ENCODE assay signal across 17 cellular contexts in genomic region chr20:15185913-15186312, GRCh38.
A peak's percentile ranks its signal among the peaks of the same experiment; 100 is the strongest.
DNase-seq lines count a peak whose midpoint lies in the region; ATAC-seq and TF ChIP-seq lines count a peak whose summit lies in the region.
"Had no signal": no experiment of that assay in that cellular context is flagged by ENCODE, and none has a peak within 500 bp of the region (broad histone marks: within the 10 kb centered on the region; RNA-seq: fewer than 3 reads in every experiment).

No MANE protein-coding gene starts in this region.

- peak overlapping the region; percentile 89 for H3K27ac Mint-ChIP-seq in mesothelial cell of epicardium
- H3K27ac Mint-ChIP-seq: B cell; CD4-positive, alpha-beta T cell; HFFc6 had no signal

- DNase-seq in SK-N-SH, result no peak
- DNase-seq in HuH-7 (ENCODE audit: low spot score), result peak; percentile 8
- DNase-seq in mesothelial cell of epicardium (ENCODE audit: low spot score in 2 of 2, unreplicated experiment in 2 of 2), result no peak
- no peak for DNase-seq in occipital lobe (lab: John Stamatoyannopoulos, UW)
- no peak for DNase-seq in activated CD4-positive, CD25-positive, alpha-beta regulatory T cell treated with anti-CD3 and anti-CD28 coated beads, Interleukin-2, amount 50 U/mL, for 72 hours
- no peak for DNase-seq in left lobe of liver (ENCODE audit: low spot score)
- DNase-seq: 8988T; Caco-2; CD4-positive, alpha-beta T cell; GDM1; GOT3; H7; HFFc6 had no signal

- POLR2A ChIA-PET in SK-N-SH (lab: Yijun Ruan, JAX), result no interaction called here

- no peaks in the 10 kb centered on the region for H3K9me3 ChIP-seq in SK-N-SH
- H3K9me3 ChIP-seq: Caco-2 had no signal

- H3F3A ChIP-seq in SK-N-SH (replicated peaks; ENCODE audit: insufficient read depth), result no peaks in the 10 kb centered on the region

- H4K20me1 ChIP-seq in SK-N-SH (ENCODE audit: insufficient read depth), result no peaks in the 10 kb centered on the region

- H3K36me3 ChIP-seq in SK-N-SH (replicated peaks in 1 of 2; ENCODE audit: control insufficient read depth in 1 of 2, insufficient read depth in 2 of 2, low read length in 1 of 2), result no peaks in the 10 kb centered on the region

- TF ChIP-seq RAD21 in SK-N-SH (IDR thresholded peaks at IDR 0.05; ENCODE audit: low read length), result no peak

- no peaks in the 10 kb centered on the region for H3K79me2 ChIP-seq in SK-N-SH (ENCODE audit: insufficient read depth)

- H3K27me3 ChIP-seq in SK-N-SH (ENCODE audit: insufficient read depth), result no peaks in the 10 kb centered on the region

- no peak overlapping the region for H3K4me3 Mint-ChIP-seq in mesothelial cell of epicardium
- H3K4me3 Mint-ChIP-seq: B cell; CD4-positive, alpha-beta T cell; HFFc6 had no signal

- CTCF ChIA-PET in SK-N-SH (lab: Yijun Ruan, JAX), result no interaction called here

- H3K9me3 Mint-ChIP-seq in mesothelial cell of epicardium, result no peaks in the 10 kb centered on the region
- H3K9me3 Mint-ChIP-seq: CD4-positive, alpha-beta T cell had no signal

- no peak overlapping the region for H3K9ac ChIP-seq in SK-N-SH

- TF ChIP-seq EP300 in SK-N-SH (IDR thresholded peaks at IDR 0.05; ENCODE audit: borderline replicate concordance in 1 of 2, low read depth in 1 of 2, low read length in 1 of 2), result no peak

- H3K27me3 Mint-ChIP-seq in mesothelial cell of epicardium (ENCODE audit: low read depth), result no peaks in the 10 kb centered on the region
- H3K27me3 Mint-ChIP-seq: B cell; CD4-positive, alpha-beta T cell had no signal

- TF ChIP-seq CTCF in SK-N-SH (IDR thresholded peaks at IDR 0.05), result no peak
- no peak for TF ChIP-seq CTCF in mesothelial cell of epicardium (IDR thresholded peaks at IDR 0.05; ENCODE audit: unreplicated experiment)

- no peak overlapping the region for H3K4me3 ChIP-seq in SK-N-SH (ENCODE audit: low read depth in 2 of 2, low read length in 1 of 2)

- H3K36me3 Mint-ChIP-seq in mesothelial cell of epicardium, result no peaks in the 10 kb centered on the region

- 63% methylated on average over 2 of the region's 2 CpGs for WGBS in SK-N-SH (ENCODE audit: low lambda C conversion rate)

- no peaks in the 10 kb centered on the region for H3K4me1 ChIP-seq in SK-N-SH (ENCODE audit: control insufficient read depth in 1 of 2, insufficient read depth in 2 of 2, low read depth in 1 of 2, low read length in 1 of 2)
- H3K4me1 ChIP-seq: Caco-2 had no signal

- no peaks in the 10 kb centered on the region for H3K9me2 ChIP-seq in SK-N-SH

- no peak overlapping the region for H2AFZ ChIP-seq in SK-N-SH (ENCODE audit: low read depth)

- ATAC-seq in SK-N-SH treated with all-trans-retinoic acid at 6 μM for 48 hours (peak; percentile 25; the same call in 2 of the 3 replicates), left lobe of liver (no peak)
- ATAC-seq: HCT116 had no signal

- no peak overlapping the region for H3K4me2 ChIP-seq in SK-N-SH

- no peak overlapping the region for H3K27ac ChIP-seq in SK-N-SH (ENCODE audit: low read depth in 2 of 2, low read length in 1 of 2)
- H3K27ac ChIP-seq: C4-2B had no signal

- peaks cover 85% of the 10 kb centered on the region for H3K4me1 Mint-ChIP-seq in mesothelial cell of epicardium

TF ChIP-seq in SK-N-SH treated with all-trans-retinoic acid at 6 μM for 48 hours, 23 proteins besides CTCF, POLR2A, EP300 and RAD21:
- no peak for TF ChIP-seq SNAI2 (CRISPR knock-in tag; IDR thresholded peaks at IDR 0.05)
- TF ChIP-seq CREB5 (CRISPR knock-in tag; IDR thresholded peaks at IDR 0.05; ENCODE audit: low read depth), result no peak
TF ChIP-seq in SK-N-SH treated with all-trans-retinoic acid at 6 μM for 48 hours: peak in this region for 0.

TF ChIP-seq in SK-N-SH, 30 proteins besides CTCF, POLR2A, EP300 and RAD21:
- no peak for TF ChIP-seq SIN3A (IDR thresholded peaks at IDR 0.05; ENCODE audit: borderline replicate concordance, low read depth, low read length)
- TF ChIP-seq FOXM1 (IDR thresholded peaks at IDR 0.05; ENCODE audit: low read depth), result no peak
- TF ChIP-seq NFIC (IDR thresholded peaks at IDR 0.05; ENCODE audit: borderline replicate concordance), result no peak
- no peak for TF ChIP-seq FOXJ3 (CRISPR knock-in tag; IDR thresholded peaks at IDR 0.05)
- TF ChIP-seq TAF1 (IDR thresholded peaks at IDR 0.05; ENCODE audit: borderline replicate concordance, low read depth, low read length), result no peak
- TF ChIP-seq MXI1 (IDR thresholded peaks at IDR 0.05; ENCODE audit: low read depth, low read length), result no peak
- no peak for TF ChIP-seq POLR2AphosphoS5 (IDR thresholded peaks at IDR 0.05; ENCODE audit: low read depth, low read length)
- no peak for TF ChIP-seq EZH2phosphoT487 (IDR thresholded peaks at IDR 0.05; ENCODE audit: borderline replicate concordance, low read depth)
- no peak for TF ChIP-seq CHD2 (IDR thresholded peaks at IDR 0.05; ENCODE audit: low read length, partially characterized antibody)
- TF ChIP-seq ELF1 (IDR thresholded peaks at IDR 0.05), result no peak
- TF ChIP-seq MEF2A (IDR thresholded peaks at IDR 0.05; ENCODE audit: borderline replicate concordance, low read depth), result no peak
- TF ChIP-seq RCOR1 (IDR thresholded peaks at IDR 0.05; ENCODE audit: low read length), result no peak
- TF ChIP-seq GABPA (IDR thresholded peaks at IDR 0.05; ENCODE audit: low read depth), result no peak
- no peak for TF ChIP-seq YY1 (IDR thresholded peaks at IDR 0.05; ENCODE audit: low read depth)
- TF ChIP-seq PBX3 (IDR thresholded peaks at IDR 0.05), result no peak
- no peak for TF ChIP-seq IRF3 (IDR thresholded peaks at IDR 0.05; ENCODE audit: low read depth, low read length)
- no peak for TF ChIP-seq GATA2 (CRISPR knock-in tag; IDR thresholded peaks at IDR 0.05)
- no peak for TF ChIP-seq FOSL2 (IDR thresholded peaks at IDR 0.05; ENCODE audit: borderline replicate concordance, low read depth)
- TF ChIP-seq REST (IDR thresholded peaks at IDR 0.05; ENCODE audit: low read depth, low read length), result no peak
